In genomic region chr4:166941629-166942028, GRCh38 we compare ENCODE assay signal across 15 cellular contexts.
DNase-seq lines count a peak whose midpoint lies in the region; ATAC-seq, FAIRE-seq and TF ChIP-seq lines count a peak whose summit lies in the region.
"Had no signal": no experiment of that assay in that cellular context is flagged by ENCODE, and none has a peak within 500 bp of the region (broad histone marks: within the 10 kb centered on the region; RNA-seq: fewer than 3 reads in every experiment).

No MANE protein-coding gene starts in this region.

- no peak for FAIRE-seq in kidney (lab: Jason Lieb, UNC)

- H3K4me1 ChIP-seq in kidney (ENCODE audit: control insufficient read depth in 1 of 2, insufficient read depth in 1 of 2, low read depth in 1 of 2, low read length in 2 of 2): no peaks in the 10 kb centered on the region

- no peak overlapping the region for H3K27ac Mint-ChIP-seq in endothelial cell (ENCODE audit: unreplicated experiment)
- H3K27ac Mint-ChIP-seq: CD4-positive, alpha-beta memory T cell; H9 had no signal

- H3K36me3 Mint-ChIP-seq in endothelial cell (ENCODE audit: low read depth, unreplicated experiment): no peaks in the 10 kb centered on the region
- H3K36me3 Mint-ChIP-seq: CD4-positive, alpha-beta memory T cell had no signal

- no peak overlapping the region for H3K9ac ChIP-seq in kidney (ENCODE audit: low read length in 2 of 2)

- H3K4me3 Mint-ChIP-seq in endothelial cell (ENCODE audit: unreplicated experiment): no peak overlapping the region
- H3K4me3 Mint-ChIP-seq: CD4-positive, alpha-beta memory T cell; H9 had no signal

- H3K9me3 Mint-ChIP-seq in endothelial cell (ENCODE audit: unreplicated experiment): no peaks in the 10 kb centered on the region
- H3K9me3 Mint-ChIP-seq: H9 had no signal

- ATAC-seq in GM18508 (IDR thresholded peaks at IDR 0.05; ENCODE audit: insufficient read depth, unreplicated experiment) (peak; percentile 47), GM21717 (IDR thresholded peaks at IDR 0.05; ENCODE audit: unreplicated experiment) (peak; percentile 74)
- ATAC-seq: activated CD4-positive, CD25-positive, alpha-beta regulatory T cell treated with anti-CD3 and anti-CD28 coated beads, Interleukin-2, amount 50 U/mL, for 24 hours; mucosa of descending colon; sciatic nerve had no signal

- H3K4me3 ChIP-seq in choroid plexus epithelial cell (ENCODE audit: low read depth, low read length) (no peak overlapping the region), kidney (ENCODE audit: low read length in 2 of 2) (no peak overlapping the region)
- H3K4me3 ChIP-seq: mucosa of descending colon had no signal

- no peaks in the 10 kb centered on the region for H3K4me1 Mint-ChIP-seq in endothelial cell (ENCODE audit: unreplicated experiment)
- H3K4me1 Mint-ChIP-seq: CD4-positive, alpha-beta memory T cell; H9 had no signal

- no peaks in the 10 kb centered on the region for H3K9me3 ChIP-seq in kidney (ENCODE audit: control insufficient read depth in 1 of 2, low read length in 2 of 2)
- H3K9me3 ChIP-seq: mucosa of descending colon had no signal

- H3K36me3 ChIP-seq in kidney (ENCODE audit: control insufficient read depth in 1 of 2, insufficient read depth in 2 of 2, low read length in 2 of 2): no peaks in the 10 kb centered on the region

- intact Hi-C loops in kidney (cut with DNase I): no loop called here

- DNase-seq in HPDE6-E6E7 (ENCODE audit: extremely low spot score) (peak; percentile 16), choroid plexus epithelial cell (ENCODE audit: low read depth) (peak; percentile 1), kidney (no peak), KG1 (lab: John Stamatoyannopoulos, UW) (no peak), endothelial cell (ENCODE audit: low spot score) (no peak), T-helper 1 cell (no peak)
- DNase-seq: CD4-positive, alpha-beta memory T cell; H9; mucosa of descending colon; NCI-H187 treated with DMSO at 0.1 percent for 48 hours; RPMI8226 had no signal

- TF ChIP-seq CTCF in choroid plexus epithelial cell (conservative IDR thresholded peaks at IDR 0.05; ENCODE audit: low read depth, low read length): no peak
- no peak for TF ChIP-seq CTCF in kidney (IDR thresholded peaks at IDR 0.05; ENCODE audit: borderline replicate concordance, extremely low read depth, insufficient read depth)
- TF ChIP-seq CTCF in endothelial cell (IDR thresholded peaks at IDR 0.05; ENCODE audit: unreplicated experiment): no peak

- H3K27me3 Mint-ChIP-seq in endothelial cell (ENCODE audit: unreplicated experiment): no peaks in the 10 kb centered on the region
- H3K27me3 Mint-ChIP-seq: CD4-positive, alpha-beta memory T cell had no signal

- H3K27ac ChIP-seq in kidney (ENCODE audit: low read depth in 2 of 2, low read length in 2 of 2): no peak overlapping the region

Comparison
In these comparisons a context has a peak if more than half of its experiments do, and no peak if none do; other contexts are left out.
1. DNase-seq: peak in HPDE6-E6E7 (single experiment) and choroid plexus epithelial cell (single experiment); none in kidney (single experiment), KG1 (single experiment), endothelial cell (single experiment) and T-helper 1 cell (0 of 5).